In the genomic region with DNA sequence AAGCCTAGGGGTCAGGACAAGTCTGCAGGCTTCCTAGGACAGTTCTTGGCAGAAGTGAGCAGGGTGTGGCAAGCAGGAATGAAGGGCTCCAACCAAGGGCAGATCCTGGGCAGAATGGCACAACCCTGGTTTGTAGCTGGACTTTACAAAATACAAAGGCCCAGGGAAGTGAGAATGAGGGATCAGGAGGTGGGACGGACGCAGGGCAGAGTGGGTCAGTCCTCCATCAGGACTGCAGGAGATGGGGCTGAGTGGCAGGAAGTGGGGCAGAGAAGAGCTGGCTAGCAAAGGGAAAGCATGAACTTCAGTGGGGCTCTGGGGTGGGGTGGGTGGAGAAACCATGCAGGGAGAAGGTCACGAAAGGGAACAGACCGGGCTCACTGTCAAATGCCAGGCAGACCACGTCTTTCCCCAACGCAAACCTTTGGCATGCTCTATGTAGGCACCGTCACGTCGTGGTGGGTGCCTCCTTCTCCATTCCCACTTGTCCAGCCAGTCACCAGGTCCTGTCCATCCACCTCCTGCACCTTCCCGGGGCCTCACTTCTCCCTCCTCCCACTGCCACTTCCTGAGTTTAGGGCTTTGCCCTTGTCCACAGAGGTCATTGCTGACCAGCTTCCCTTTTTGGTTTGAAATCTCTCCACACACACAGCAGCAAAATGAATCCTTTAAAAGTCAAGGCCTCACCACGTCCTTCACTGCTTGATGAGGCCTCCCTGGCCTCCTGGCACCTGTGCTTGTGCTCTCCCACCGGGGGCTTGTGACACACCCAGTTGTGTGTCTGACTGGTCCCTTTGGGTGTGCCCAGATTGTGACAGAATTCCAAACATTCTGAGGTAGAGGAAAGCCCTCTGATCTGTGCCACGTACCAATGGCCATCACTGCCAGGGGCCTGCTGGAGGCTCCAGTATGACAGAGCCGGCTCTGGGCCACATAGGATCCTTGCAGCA, we compare ENCODE assay signal across 1 cellular context.
TF ChIP-seq lines count a peak whose summit lies in the region.

No MANE protein-coding gene starts in this region.

TF ChIP-seq in WTC11, 78 proteins besides CTCF, POLR2A, EP300 and RAD21:
- TF ChIP-seq AFF4 (CRISPR knock-in tag; IDR thresholded peaks at IDR 0.05; ENCODE audit: borderline replicate concordance) (no peak), PRRX2 (CRISPR knock-in tag; IDR thresholded peaks at IDR 0.05) (no peak), SMAD4 (CRISPR knock-in tag; IDR thresholded peaks at IDR 0.05) (no peak), ETV6 (CRISPR knock-in tag; IDR thresholded peaks at IDR 0.05) (no peak)
- TF ChIP-seq, protein P1, sequence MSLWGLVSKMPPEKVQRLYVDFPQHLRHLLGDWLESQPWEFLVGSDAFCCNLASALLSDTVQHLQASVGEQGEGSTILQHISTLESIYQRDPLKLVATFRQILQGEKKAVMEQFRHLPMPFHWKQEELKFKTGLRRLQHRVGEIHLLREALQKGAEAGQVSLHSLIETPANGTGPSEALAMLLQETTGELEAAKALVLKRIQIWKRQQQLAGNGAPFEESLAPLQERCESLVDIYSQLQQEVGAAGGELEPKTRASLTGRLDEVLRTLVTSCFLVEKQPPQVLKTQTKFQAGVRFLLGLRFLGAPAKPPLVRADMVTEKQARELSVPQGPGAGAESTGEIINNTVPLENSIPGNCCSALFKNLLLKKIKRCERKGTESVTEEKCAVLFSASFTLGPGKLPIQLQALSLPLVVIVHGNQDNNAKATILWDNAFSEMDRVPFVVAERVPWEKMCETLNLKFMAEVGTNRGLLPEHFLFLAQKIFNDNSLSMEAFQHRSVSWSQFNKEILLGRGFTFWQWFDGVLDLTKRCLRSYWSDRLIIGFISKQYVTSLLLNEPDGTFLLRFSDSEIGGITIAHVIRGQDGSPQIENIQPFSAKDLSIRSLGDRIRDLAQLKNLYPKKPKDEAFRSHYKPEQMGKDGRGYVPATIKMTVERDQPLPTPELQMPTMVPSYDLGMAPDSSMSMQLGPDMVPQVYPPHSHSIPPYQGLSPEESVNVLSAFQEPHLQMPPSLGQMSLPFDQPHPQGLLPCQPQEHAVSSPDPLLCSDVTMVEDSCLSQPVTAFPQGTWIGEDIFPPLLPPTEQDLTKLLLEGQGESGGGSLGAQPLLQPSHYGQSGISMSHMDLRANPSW (CRISPR knock-in tag; conservative IDR thresholded peaks at IDR 0.05; ENCODE audit: low read depth), result no peak
- TF ChIP-seq, protein P2, sequence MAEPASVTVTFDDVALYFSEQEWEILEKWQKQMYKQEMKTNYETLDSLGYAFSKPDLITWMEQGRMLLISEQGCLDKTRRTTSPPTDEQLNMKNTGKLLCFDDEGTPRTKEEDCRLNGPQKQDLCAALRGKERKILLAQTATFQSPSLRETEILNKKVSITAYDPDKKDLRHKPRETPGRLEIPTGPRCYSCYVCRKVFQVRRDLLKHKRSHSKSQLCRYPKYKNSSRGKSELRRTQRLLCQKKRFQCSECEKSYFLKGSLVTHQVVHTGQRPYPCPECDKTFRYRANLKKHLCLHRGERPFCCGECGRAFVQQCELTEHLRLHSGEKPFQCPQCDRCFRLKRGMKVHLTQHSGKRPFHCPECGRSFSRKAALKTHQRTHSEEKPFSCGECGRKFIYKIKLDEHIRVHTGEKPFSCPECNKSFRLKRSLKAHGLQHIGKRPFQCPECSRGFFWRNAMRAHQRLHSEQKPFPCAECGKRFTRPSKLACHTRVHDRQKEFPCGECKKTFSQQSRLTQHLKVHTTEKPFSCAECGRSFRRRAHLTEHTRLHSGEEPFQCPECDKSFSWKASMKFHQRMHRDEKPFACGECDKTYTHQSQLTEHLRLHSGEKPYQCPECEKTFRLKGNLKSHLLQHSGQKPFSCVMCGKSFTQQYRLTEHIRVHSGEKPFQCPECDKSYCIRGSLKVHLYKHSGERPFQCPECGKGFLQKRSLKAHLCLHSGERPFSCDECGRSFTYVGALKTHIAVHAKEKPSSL (CRISPR knock-in tag; conservative IDR thresholded peaks at IDR 0.05), result no peak
- TF ChIP-seq, protein P3, sequence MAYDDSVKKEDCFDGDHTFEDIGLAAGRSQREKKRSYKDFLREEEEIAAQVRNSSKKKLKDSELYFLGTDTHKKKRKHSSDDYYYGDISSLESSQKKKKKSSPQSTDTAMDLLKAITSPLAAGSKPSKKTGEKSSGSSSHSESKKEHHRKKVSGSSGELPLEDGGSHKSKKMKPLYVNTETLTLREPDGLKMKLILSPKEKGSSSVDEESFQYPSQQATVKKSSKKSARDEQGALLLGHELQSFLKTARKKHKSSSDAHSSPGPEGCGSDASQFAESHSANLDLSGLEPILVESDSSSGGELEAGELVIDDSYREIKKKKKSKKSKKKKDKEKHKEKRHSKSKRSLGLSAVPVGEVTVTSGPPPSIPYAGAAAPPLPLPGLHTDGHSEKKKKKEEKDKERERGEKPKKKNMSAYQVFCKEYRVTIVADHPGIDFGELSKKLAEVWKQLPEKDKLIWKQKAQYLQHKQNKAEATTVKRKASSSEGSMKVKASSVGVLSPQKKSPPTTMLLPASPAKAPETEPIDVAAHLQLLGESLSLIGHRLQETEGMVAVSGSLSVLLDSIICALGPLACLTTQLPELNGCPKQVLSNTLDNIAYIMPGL (CRISPR knock-in tag; IDR thresholded peaks at IDR 0.05), result no peak
